20 cellular contexts compared by ENCODE assay signal in the genomic region with DNA sequence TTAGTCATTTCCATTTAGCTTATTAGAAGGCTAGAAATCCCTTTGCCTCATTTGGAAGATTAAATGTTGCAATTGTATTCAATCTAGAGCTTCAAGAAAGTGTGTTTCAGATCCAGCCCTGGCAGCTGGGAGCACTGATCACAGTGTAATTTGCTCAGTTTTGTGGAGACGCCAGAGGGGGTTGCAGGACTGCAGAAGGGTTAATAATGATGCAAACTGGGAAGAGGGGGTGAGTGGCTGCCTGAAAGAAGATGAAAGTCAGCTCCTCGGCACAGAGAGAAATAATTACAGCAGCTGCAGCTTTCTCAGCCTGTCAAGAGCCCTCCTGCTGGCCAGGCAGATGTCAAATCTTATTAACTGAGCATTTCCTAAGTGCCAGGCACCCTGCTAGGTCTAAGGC.
DNase-seq lines count a peak whose midpoint lies in the region; ATAC-seq and TF ChIP-seq lines count a peak whose summit lies in the region.
"Had no signal": no experiment of that assay in that cellular context is flagged by ENCODE, and none has a peak within 500 bp of the region (broad histone marks: within the 10 kb centered on the region; RNA-seq: fewer than 3 reads in every experiment).

No MANE protein-coding gene starts in this region.

- DNase-seq in H7: peak; percentile 53
- peak; percentile 10 for DNase-seq in PC-3
- DNase-seq in left ventricle myocardium inferior: no peak
- DNase-seq in retina: peak; percentile 79
- DNase-seq in SW 1271 (lab: John Stamatoyannopoulos, UW): no peak
- no peak for DNase-seq in mucosa of descending colon
- no peak for DNase-seq in coronary artery (ENCODE audit: low spot score)
- DNase-seq: activated CD4-positive, alpha-beta T cell treated with anti-CD3 and anti-CD28 coated beads, Interleukin-2, amount 10 ng/mL, durations not matched to agents 24 days and 14 days; activated CD8-positive, alpha-beta memory T cell treated with anti-CD3 and anti-CD28 coated beads, Interleukin-2, amount 50 U/mL, for 4 hours; activated gamma-delta T cell treated with Interleukin-2 at 50 U/mL for 16 hours; Calu3; Kasumi-1; lower lobe of right lung; naive thymus-derived CD4-positive, alpha-beta T cell; NCI-H1417 treated with DMSO at 0.1 percent for 48 hours; NCI-H446; psoas muscle had no signal

- no peaks in the 10 kb centered on the region for H4K20me1 ChIP-seq in PC-3 (ENCODE audit: low read length)

- CTCF ChIA-PET in PC-3 (lab: Charles Lee): no interaction called here

- H3K4me1 ChIP-seq in PC-3 (ENCODE audit: insufficient read depth, low read length) (no peaks in the 10 kb centered on the region), left ventricle myocardium inferior (peaks cover 8% of the 10 kb centered on the region), mucosa of descending colon (ENCODE audit: low read depth) (no peaks in the 10 kb centered on the region)
- H3K4me1 ChIP-seq: lower lobe of right lung, psoas muscle, tibial nerve had no signal

- no peaks in the 10 kb centered on the region for H3K27me3 ChIP-seq in H7 (ENCODE audit: control insufficient read depth, insufficient read depth, low read length)
- no peaks in the 10 kb centered on the region for H3K27me3 ChIP-seq in PC-3 (ENCODE audit: low read length)
- peaks cover 9% of the 10 kb centered on the region for H3K27me3 ChIP-seq in left ventricle myocardium inferior (ENCODE audit: low read depth)
- H3K27me3 ChIP-seq: tibial nerve had no signal

- H3K4me3 ChIP-seq in H7 (ENCODE audit: insufficient read depth, low read depth, low read length) (no peak overlapping the region), PC-3 (ENCODE audit: low read length) (no peak overlapping the region), left ventricle myocardium inferior (no peak overlapping the region), mucosa of descending colon (no peak overlapping the region), coronary artery (no peak overlapping the region)
- H3K4me3 ChIP-seq: lower lobe of right lung, psoas muscle, tibial nerve had no signal

- no peak overlapping the region for H3K27ac ChIP-seq in PC-3 (ENCODE audit: low read length)
- H3K27ac ChIP-seq in left ventricle myocardium inferior (replicated peaks): peak overlapping the region; percentile 21
- H3K27ac ChIP-seq in coronary artery: no peak overlapping the region
- H3K27ac ChIP-seq: lower lobe of right lung, psoas muscle had no signal

- H3K9me2 ChIP-seq in PC-3 (replicated peaks; ENCODE audit: low read length): no peaks in the 10 kb centered on the region

- no peak overlapping the region for H3K4me2 ChIP-seq in PC-3 (ENCODE audit: low read length)

- peak; percentile 33; the same call in 1 of the 2 replicates for TF ChIP-seq CTCF in PC-3 (conservative IDR thresholded peaks at IDR 0.05; ENCODE audit: low read depth, low read length)
- TF ChIP-seq CTCF in left ventricle myocardium inferior (IDR thresholded peaks at IDR 0.05; ENCODE audit: borderline replicate concordance): no peak
- no peak for TF ChIP-seq CTCF in mucosa of descending colon (IDR thresholded peaks at IDR 0.05)
- TF ChIP-seq CTCF in coronary artery (IDR thresholded peaks at IDR 0.05): no peak

- intact Hi-C loops in PC-3 (cut with micrococcal nuclease): no loop called here
- intact Hi-C loops in left ventricle myocardium inferior (cut with micrococcal nuclease): no loop called here
- intact Hi-C loops in mucosa of descending colon (cut with DNase I, micrococcal nuclease): no loop called here

- ATAC-seq in PC-3: no peak
- ATAC-seq in mucosa of descending colon: no peak
- ATAC-seq in GM21737 (IDR thresholded peaks at IDR 0.05; ENCODE audit: unreplicated experiment): no peak
- ATAC-seq: naive thymus-derived CD4-positive, alpha-beta T cell; stimulated activated memory B cell treated with anti-CD40 and anti-IgM and Interleukin-4, amounts not matched to agents 10 μg/mL and 1 μg/mL and 100 μg/mL, for 72 hours had no signal

- H3K36me3 ChIP-seq in H7 (replicated peaks; ENCODE audit: control insufficient read depth, insufficient read depth, low read length): no peaks in the 10 kb centered on the region
- H3K36me3 ChIP-seq in PC-3 (ENCODE audit: low read depth, low read length): no peaks in the 10 kb centered on the region
- H3K36me3 ChIP-seq in left ventricle myocardium inferior: no peaks in the 10 kb centered on the region
- no peaks in the 10 kb centered on the region for H3K36me3 ChIP-seq in mucosa of descending colon (ENCODE audit: low read depth)
- H3K36me3 ChIP-seq: lower lobe of right lung, tibial nerve had no signal

- no TSS peak for BruUV-seq in PC-3 (replicated peaks; lab: Mats Ljungman, UMichigan)

- no peaks in the 10 kb centered on the region for H3F3A ChIP-seq in PC-3 (ENCODE audit: low read length, unreplicated experiment)

- POLR2A ChIA-PET in PC-3 (lab: Charles Lee; ENCODE audit: unreplicated experiment): no interaction called here

- H3K9ac ChIP-seq in PC-3 (ENCODE audit: low read length): no peak overlapping the region

- H3K9me3 ChIP-seq in PC-3 (ENCODE audit: low read length) (no peaks in the 10 kb centered on the region), left ventricle myocardium inferior (replicated peaks) (no peaks in the 10 kb centered on the region), mucosa of descending colon (no peaks in the 10 kb centered on the region)
- H3K9me3 ChIP-seq: lower lobe of right lung, psoas muscle, tibial nerve had no signal

- H3K79me2 ChIP-seq in PC-3 (ENCODE audit: low read length): no peaks in the 10 kb centered on the region

- H2AFZ ChIP-seq in PC-3 (ENCODE audit: low read length): no peak overlapping the region

Comparison
In these comparisons a context has a peak if more than half of its experiments do, and no peak if none do; other contexts are left out.
1. DNase-seq: peak in H7 (single experiment), PC-3 (single experiment) and retina (single experiment); none in left ventricle myocardium inferior (single experiment), SW 1271 (0 of 2), mucosa of descending colon (0 of 3) and coronary artery (single experiment).